In genomic region chr10:102300289-102300843, GRCh38 we compare ENCODE assay signal across 13 cellular contexts. TPM values are rescaled to one million over a fixed set of nuclear protein-coding genes. Genes with fewer than 3 reads are reported as not detected.
DNase-seq lines count a peak whose midpoint lies in the region; ATAC-seq and TF ChIP-seq lines count a peak whose summit lies in the region.
"Had no signal": no experiment of that assay in that cellular context is flagged by ENCODE, and none has a peak within 500 bp of the region (broad histone marks: within the 10 kb centered on the region; RNA-seq: fewer than 3 reads in every experiment).

No MANE protein-coding gene starts in this region.

- H3K27me3 Mint-ChIP-seq in activated CD4-positive, alpha-beta memory T cell treated with anti-CD3 and anti-CD28 coated beads, Interleukin-2, amount 10 ng/mL, durations not matched to agents 7 days and 5 days = no peaks in the 10 kb centered on the region
- H3K27me3 Mint-ChIP-seq in glutamatergic neuron (ENCODE audit: unreplicated experiment) = peaks cover 1% of the 10 kb centered on the region

- H3K27ac Mint-ChIP-seq in activated CD4-positive, alpha-beta memory T cell treated with anti-CD3 and anti-CD28 coated beads, Interleukin-2, amount 10 ng/mL, durations not matched to agents 7 days and 5 days = peak overlapping the region; percentile 36
- peak overlapping the region; percentile 85 for H3K27ac Mint-ChIP-seq in glutamatergic neuron (ENCODE audit: unreplicated experiment)
- H3K27ac Mint-ChIP-seq in stimulated activated effector memory CD8-positive, alpha-beta T cell treated with anti-CD3 and anti-CD28 coated beads, Interleukin-12 subunit alpha, Interleukin-12 subunit beta, amount 100 ng/mL, for 72 hours = peak overlapping the region; percentile 87
- H3K27ac Mint-ChIP-seq: GM23338 had no signal

- ATAC-seq in activated CD4-positive, CD25-positive, alpha-beta regulatory T cell treated with anti-CD3 and anti-CD28 coated beads, Interleukin-2, amount 50 U/mL, for 24 hours = peak; percentile 38 to 45
- ATAC-seq in stimulated activated effector memory CD8-positive, alpha-beta T cell treated with anti-CD3 and anti-CD28 coated beads, Interleukin-12 subunit alpha, Interleukin-12 subunit beta, amount 100 ng/mL, for 72 hours = peak; percentile 76
- ATAC-seq: GM23338 had no signal

- peaks cover 15% of the 10 kb centered on the region for H3K36me3 Mint-ChIP-seq in activated CD4-positive, alpha-beta memory T cell treated with anti-CD3 and anti-CD28 coated beads, Interleukin-2, amount 10 ng/mL, durations not matched to agents 7 days and 5 days (ENCODE audit: low read depth)
- H3K36me3 Mint-ChIP-seq in glutamatergic neuron (ENCODE audit: unreplicated experiment) = peaks cover 5% of the 10 kb centered on the region
- H3K36me3 Mint-ChIP-seq in stimulated activated effector memory CD8-positive, alpha-beta T cell treated with anti-CD3 and anti-CD28 coated beads, Interleukin-12 subunit alpha, Interleukin-12 subunit beta, amount 100 ng/mL, for 72 hours = peaks cover 13% of the 10 kb centered on the region

- no peak for TF ChIP-seq CTCF in glutamatergic neuron (IDR thresholded peaks at IDR 0.05; ENCODE audit: partially characterized antibody, unreplicated experiment)

- H3K4me3 Mint-ChIP-seq in activated CD4-positive, alpha-beta memory T cell treated with anti-CD3 and anti-CD28 coated beads, Interleukin-2, amount 10 ng/mL, durations not matched to agents 7 days and 5 days = no peak overlapping the region
- peak overlapping the region; percentile 69 for H3K4me3 Mint-ChIP-seq in glutamatergic neuron (ENCODE audit: unreplicated experiment)
- H3K4me3 Mint-ChIP-seq in stimulated activated effector memory CD8-positive, alpha-beta T cell treated with anti-CD3 and anti-CD28 coated beads, Interleukin-12 subunit alpha, Interleukin-12 subunit beta, amount 100 ng/mL, for 72 hours = peak overlapping the region; percentile 39
- H3K4me3 Mint-ChIP-seq: GM23338 had no signal

- POLR2A ChIA-PET in activated CD4-positive, alpha-beta memory T cell treated with anti-CD3 and anti-CD28 coated beads, Interleukin-2, amount 10 ng/mL, durations not matched to agents 7 days and 5 days (lab: Charles Lee) = no interaction called here

- DNase-seq in activated CD4-positive, CD25-positive, alpha-beta regulatory T cell (lab: John Stamatoyannopoulos, UW) = no peak
- no peak for DNase-seq in activated CD4-positive, alpha-beta memory T cell treated with anti-CD3 and anti-CD28 coated beads, Interleukin-2, amount 10 ng/mL, durations not matched to agents 7 days and 5 days
- DNase-seq in glutamatergic neuron (no peak), middle frontal gyrus (ENCODE audit: extremely low spot score, low spot score) (no peak), NCI-H510A (lab: John Stamatoyannopoulos, UW) (no peak), NCI-H526 (lab: John Stamatoyannopoulos, UW) (no peak)
- no peak for DNase-seq in stimulated activated effector memory CD8-positive, alpha-beta T cell treated with anti-CD3 and anti-CD28 coated beads, Interleukin-12 subunit alpha, Interleukin-12 subunit beta, amount 100 ng/mL, for 72 hours (ENCODE audit: low spot score in 2 of 2)
- DNase-seq: NCI-H510A treated with DMSO at 0.1 percent for 48 hours, T-helper 9 cell had no signal

- CTCF ChIA-PET in activated CD4-positive, alpha-beta memory T cell treated with anti-CD3 and anti-CD28 coated beads, Interleukin-2, amount 10 ng/mL, durations not matched to agents 7 days and 5 days (lab: Charles Lee) = interaction anchor here (0.7 kb wide), 1 partner anchor 52 kb away, joined by 4 read pairs; no protein-coding TSS in a partner anchor

- H3K4me1 Mint-ChIP-seq in activated CD4-positive, alpha-beta memory T cell treated with anti-CD3 and anti-CD28 coated beads, Interleukin-2, amount 10 ng/mL, durations not matched to agents 7 days and 5 days = peaks cover 18% of the 10 kb centered on the region
- H3K4me1 Mint-ChIP-seq in glutamatergic neuron (ENCODE audit: low read depth, unreplicated experiment) = peaks cover 11% of the 10 kb centered on the region
- peaks cover 19% of the 10 kb centered on the region for H3K4me1 Mint-ChIP-seq in stimulated activated effector memory CD8-positive, alpha-beta T cell treated with anti-CD3 and anti-CD28 coated beads, Interleukin-12 subunit alpha, Interleukin-12 subunit beta, amount 100 ng/mL, for 72 hours
- H3K4me1 Mint-ChIP-seq: GM23338 had no signal

- H3K9me3 Mint-ChIP-seq in activated CD4-positive, alpha-beta memory T cell treated with anti-CD3 and anti-CD28 coated beads, Interleukin-2, amount 10 ng/mL, durations not matched to agents 7 days and 5 days = no peaks in the 10 kb centered on the region
- H3K9me3 Mint-ChIP-seq in glutamatergic neuron (ENCODE audit: unreplicated experiment) = peaks cover 5% of the 10 kb centered on the region
- no peaks in the 10 kb centered on the region for H3K9me3 Mint-ChIP-seq in stimulated activated effector memory CD8-positive, alpha-beta T cell treated with anti-CD3 and anti-CD28 coated beads, Interleukin-12 subunit alpha, Interleukin-12 subunit beta, amount 100 ng/mL, for 72 hours

RNA-seq across cellular contexts. Expression of gene GBF1, which starts 55.0 kb away (rescaled TPM):
- total RNA-seq in activated CD4-positive, alpha-beta memory T cell treated with anti-CD3 and anti-CD28 coated beads, Interleukin-2, amount 10 ng/mL, durations not matched to agents 7 days and 5 days = 10 to 100 TPM; 42.4 to 43.1 TPM
- total RNA-seq in glutamatergic neuron (ENCODE audit: unreplicated experiment) = 71.6 TPM

RNA-seq across cellular contexts. Expression of gene PITX3, which starts 59.1 kb away (rescaled TPM):
- not detected for total RNA-seq in activated CD4-positive, alpha-beta memory T cell treated with anti-CD3 and anti-CD28 coated beads, Interleukin-2, amount 10 ng/mL, durations not matched to agents 7 days and 5 days
- total RNA-seq in glutamatergic neuron (ENCODE audit: unreplicated experiment) = not detected
- total RNA-seq: A673, GM23338, subcutaneous adipose tissue had no signal

Comparison
In these comparisons a context has a peak if more than half of its experiments do, and no peak if none do; other contexts are left out.
1. H3K27ac Mint-ChIP-seq: peak in every context shown above with its lines; median percentile 87 in stimulated activated effector memory CD8-positive, alpha-beta T cell treated with anti-CD3 and anti-CD28 coated beads, Interleukin-12 subunit alpha, Interleukin-12 subunit beta, amount 100 ng/mL, for 72 hours; 85 in glutamatergic neuron; 36 in activated CD4-positive, alpha-beta memory T cell treated with anti-CD3 and anti-CD28 coated beads, Interleukin-2, amount 10 ng/mL, durations not matched to agents 7 days and 5 days.